Comparison of ENCODE assay signal across 31 cellular contexts in genomic region chr2:235028646-235029045, GRCh38.
A peak's percentile ranks its signal among the peaks of the same experiment; 100 is the strongest.
DNase-seq lines count a peak whose midpoint lies in the region; ATAC-seq and TF ChIP-seq lines count a peak whose summit lies in the region.
"Had no signal": no experiment of that assay in that cellular context is flagged by ENCODE, and none has a peak within 500 bp of the region (broad histone marks: within the 10 kb centered on the region; RNA-seq: fewer than 3 reads in every experiment).

No MANE protein-coding gene starts in this region.

- H3K27me3 ChIP-seq in right atrium auricular region: no peaks in the 10 kb centered on the region
- no peaks in the 10 kb centered on the region for H3K27me3 ChIP-seq in SJSA1 (replicated peaks)
- H3K27me3 ChIP-seq: ascending aorta, ovary, stomach, thyroid gland had no signal

- ATAC-seq in Right ventricle myocardium inferior (no peak), GM21447 (IDR thresholded peaks at IDR 0.05; ENCODE audit: unreplicated experiment) (no peak)
- ATAC-seq: activated CD8-positive, alpha-beta T cell treated with anti-CD3 and anti-CD28 coated beads for 36 hours; naive thymus-derived CD8-positive, alpha-beta T cell; T-cell had no signal

- H3K9me3 Mint-ChIP-seq in glutamatergic neuron (ENCODE audit: unreplicated experiment): peaks cover 14% of the 10 kb centered on the region
- H3K9me3 Mint-ChIP-seq in type B pancreatic cell: peaks cover 6% of the 10 kb centered on the region
- H3K9me3 Mint-ChIP-seq: activated CD8-positive, alpha-beta T cell treated with anti-CD3 and anti-CD28 coated beads for 36 hours; activated naive CD8-positive, alpha-beta T cell treated with anti-CD3 and anti-CD28 coated beads for 36 hours; CD8-positive, alpha-beta memory T cell; T-cell had no signal

- intact Hi-C loops in Right ventricle myocardium inferior (cut with DNase I): no loop called here

- TF ChIP-seq CTCF in right atrium auricular region (IDR thresholded peaks at IDR 0.05): no peak
- no peak for TF ChIP-seq CTCF in glutamatergic neuron (IDR thresholded peaks at IDR 0.05; ENCODE audit: partially characterized antibody, unreplicated experiment)
- no peak for TF ChIP-seq CTCF in type B pancreatic cell (conservative IDR thresholded peaks at IDR 0.05)

- peak overlapping the region; percentile 53 for H3K4me3 Mint-ChIP-seq in glutamatergic neuron (ENCODE audit: unreplicated experiment)
- no peak overlapping the region for H3K4me3 Mint-ChIP-seq in type B pancreatic cell
- H3K4me3 Mint-ChIP-seq: activated CD8-positive, alpha-beta T cell treated with anti-CD3 and anti-CD28 coated beads for 36 hours; activated naive CD8-positive, alpha-beta T cell treated with anti-CD3 and anti-CD28 coated beads for 36 hours; B cell; CD8-positive, alpha-beta memory T cell; naive thymus-derived CD8-positive, alpha-beta T cell; T-cell had no signal

- peak; percentile 47 for DNase-seq in Right ventricle myocardium inferior (ENCODE audit: missing footprints)
- no peak for DNase-seq in right atrium auricular region (ENCODE audit: low spot score)
- no peak for DNase-seq in SJSA1 (ENCODE audit: low read depth in 1 of 2, low spot score in 2 of 2)
- no peak for DNase-seq in glutamatergic neuron
- no peak for DNase-seq in type B pancreatic cell (ENCODE audit: extremely low spot score, unreplicated experiment)
- DNase-seq in NCI-H2029 (lab: John Stamatoyannopoulos, UW): no peak
- no peak for DNase-seq in activated T-cell treated with anti-CD3 and anti-CD28 coated beads, Interleukin-2, amount 50 U/mL, for 48 hours
- DNase-seq: activated CD4-positive, CD25-positive, alpha-beta regulatory T cell treated with anti-CD3 and anti-CD28 coated beads, Interleukin-2, amount 50 U/mL, for 72 hours; activated CD8-positive, alpha-beta T cell treated with anti-CD3 and anti-CD28 coated beads for 36 hours; activated effector memory CD4-positive, alpha-beta T cell treated with Interleukin-2 at 50 U/mL for 16 hours; activated naive CD8-positive, alpha-beta T cell treated with anti-CD3 and anti-CD28 coated beads for 36 hours; activated T-cell treated with anti-CD3 and anti-CD28 coated beads for 4 hours; CD8-positive, alpha-beta memory T cell; central memory CD4-positive, alpha-beta T cell; DMS79 treated with DMSO at 0.1 percent for 48 hours; GF-D8; Karpas-422; left ventricle myocardium inferior; NCI-H146; NCI-H82; ovary; SIG-M5; stimulated activated CD4-positive, alpha-beta T cell treated with anti-CD3 and anti-CD28 coated beads, Interleukin-2, amount 100 ng/mL, for 24 hours; stomach; T-cell; thyroid gland had no signal

- H3K27ac Mint-ChIP-seq in glutamatergic neuron (ENCODE audit: unreplicated experiment) (no peak overlapping the region), type B pancreatic cell (peak overlapping the region; percentile 76)
- H3K27ac Mint-ChIP-seq: activated CD8-positive, alpha-beta T cell treated with anti-CD3 and anti-CD28 coated beads for 36 hours; activated naive CD8-positive, alpha-beta T cell treated with anti-CD3 and anti-CD28 coated beads for 36 hours; B cell; CD8-positive, alpha-beta memory T cell; naive thymus-derived CD8-positive, alpha-beta T cell; T-cell had no signal

- H3K36me3 ChIP-seq in right atrium auricular region (no peaks in the 10 kb centered on the region), SJSA1 (peaks cover 47% of the 10 kb centered on the region)
- H3K36me3 ChIP-seq: ascending aorta, left ventricle myocardium inferior, ovary, thyroid gland had no signal

- H3K4me3 ChIP-seq in right atrium auricular region (no peak overlapping the region), SJSA1 (no peak overlapping the region)
- H3K4me3 ChIP-seq: ascending aorta, left ventricle myocardium inferior, ovary, stomach, thyroid gland had no signal

- H3K27me3 Mint-ChIP-seq in glutamatergic neuron (ENCODE audit: unreplicated experiment) (peaks cover 13% of the 10 kb centered on the region), type B pancreatic cell (no peaks in the 10 kb centered on the region)
- H3K27me3 Mint-ChIP-seq: activated CD8-positive, alpha-beta T cell treated with anti-CD3 and anti-CD28 coated beads for 36 hours; activated naive CD8-positive, alpha-beta T cell treated with anti-CD3 and anti-CD28 coated beads for 36 hours had no signal

- peaks cover 55% of the 10 kb centered on the region for H3K4me1 Mint-ChIP-seq in glutamatergic neuron (ENCODE audit: low read depth, unreplicated experiment)
- H3K4me1 Mint-ChIP-seq in type B pancreatic cell (ENCODE audit: unreplicated experiment): peaks cover 51% of the 10 kb centered on the region
- H3K4me1 Mint-ChIP-seq: activated naive CD8-positive, alpha-beta T cell treated with anti-CD3 and anti-CD28 coated beads for 36 hours; B cell; CD8-positive, alpha-beta memory T cell; naive thymus-derived CD8-positive, alpha-beta T cell; T-cell had no signal

- H3K4me1 ChIP-seq in right atrium auricular region: peaks cover 0 to 65% of the 10 kb centered on the region in 2 donors
- H3K4me1 ChIP-seq in SJSA1 (replicated peaks): peaks cover 56% of the 10 kb centered on the region

- H3K9me3 ChIP-seq in right atrium auricular region: no peaks in the 10 kb centered on the region
- no peaks in the 10 kb centered on the region for H3K9me3 ChIP-seq in SJSA1 (replicated peaks)
- H3K9me3 ChIP-seq: ascending aorta, left ventricle myocardium inferior, ovary, stomach, thyroid gland had no signal

- H3K36me3 Mint-ChIP-seq in glutamatergic neuron (ENCODE audit: unreplicated experiment) (peaks cover 10% of the 10 kb centered on the region), type B pancreatic cell (peaks cover 16% of the 10 kb centered on the region)
- H3K36me3 Mint-ChIP-seq: activated naive CD8-positive, alpha-beta T cell treated with anti-CD3 and anti-CD28 coated beads for 36 hours; CD8-positive, alpha-beta memory T cell; naive thymus-derived CD8-positive, alpha-beta T cell; T-cell had no signal

- H3K27ac ChIP-seq in right atrium auricular region (no peak overlapping the region), SJSA1 (peak overlapping the region; percentile 85)
- H3K27ac ChIP-seq: ascending aorta, HL-60, left ventricle myocardium inferior, ovary had no signal
